In genomic region chr12:32107376-32108267, GRCh38 we compare ENCODE assay signal across 8 cellular contexts. TPM values are rescaled to one million over a fixed set of nuclear protein-coding genes. Genes with fewer than 3 reads are reported as not detected.
DNase-seq lines count a peak whose midpoint lies in the region; ATAC-seq, FAIRE-seq and TF ChIP-seq lines count a peak whose summit lies in the region.

No MANE protein-coding gene starts in this region.

- under 1% methylated on average over 14 of the region's 14 CpGs for WGBS in A549 (ENCODE audit: missing lambda C conversion rate)
- WGBS in lung, 2 donors = 8 to 10% methylated on average over 14 of the region's 14 CpGs

- POLR2A ChIA-PET in A549 (lab: Yijun Ruan, JAX) = interaction anchor here (0.5 to 3.1 kb wide), 6 partner anchors 8 to 454 kb away, joined by 3 to 28 read pairs (median 4); no protein-coding TSS in a partner anchor

- no peak for TF ChIP-seq CTCF in A549 (IDR thresholded peaks at IDR 0.05)
- no peak for TF ChIP-seq CTCF in lung (IDR thresholded peaks at IDR 0.05; ENCODE audit: control extremely low read depth, extremely low read depth)

- FAIRE-seq in A549 (lab: Jason Lieb, UNC) = no peak

- TF ChIP-seq POLR2A in A549 (IDR thresholded peaks at IDR 0.05; ENCODE audit: low read length) = no peak

- peaks cover 28% of the 10 kb centered on the region for H3K4me1 ChIP-seq in A549
- H3K4me1 ChIP-seq in HUES48 (ENCODE audit: control insufficient read depth, insufficient read depth, low read length) = peaks cover 24% of the 10 kb centered on the region
- peaks cover 3 to 9% of the 10 kb centered on the region in 2 donors for H3K4me1 ChIP-seq in lung (ENCODE audit: control insufficient read depth in 2 of 2, insufficient read depth in 2 of 2, low read length in 2 of 2)

- CTCF ChIA-PET in A549 (lab: Yijun Ruan, JAX) = interaction anchor here (0.7 to 4.3 kb wide), 7 partner anchors 15 to 454 kb away, joined by 3 to 29 read pairs (median 10); partner anchors contain the start of gene RESF1

- H3K4me2 ChIP-seq in A549 = peak overlapping the region; percentile 77

- H3K27ac ChIP-seq in A549 (peak overlapping the region; percentile 97 to 98), HUES48 (ENCODE audit: low read depth, low read length) (peak overlapping the region; percentile 92), cingulate gyrus (ENCODE audit: low read depth, low read length) (peak overlapping the region; percentile 75), lung (ENCODE audit: low read depth in 1 of 2, low read length in 1 of 2) (peak overlapping the region; percentile 92)

- ATAC-seq in A549 = peak; percentile 33 to 43; a peak in 5 of 6 replicates
- ATAC-seq in GM18511 (IDR thresholded peaks at IDR 0.05; ENCODE audit: unreplicated experiment) = peak; percentile 26
- ATAC-seq in lung (ENCODE audit: insufficient read depth, low FRiP score) = peak; percentile 53

- DNase-seq in A549 (ENCODE audit: low read depth in 1 of 2, low spot score in 1 of 2) = peak; percentile 31 to 45
- DNase-seq in activated CD4-positive, CD25-positive, alpha-beta regulatory T cell treated with anti-CD3 and anti-CD28 coated beads, Interleukin-2, amount 50 U/mL, for 72 hours = peak; percentile 36
- DNase-seq in lung (ENCODE audit: low spot score) = no peak
- peak; percentile 58 for DNase-seq in stimulated activated CD8-positive, alpha-beta memory T cell treated with anti-CD3 and anti-CD28 coated beads, Interleukin-4, amount 100 ng/mL, for 48 hours
- no peak for DNase-seq in NCI-H774 (lab: John Stamatoyannopoulos, UW)

- TF ChIP-seq EP300 in A549 (IDR thresholded peaks at IDR 0.05) = no peak

- H3K9me3 ChIP-seq in A549 = no peaks in the 10 kb centered on the region
- H3K9me3 ChIP-seq in HUES48 (ENCODE audit: control insufficient read depth, insufficient read depth, low read length) = no peaks in the 10 kb centered on the region
- H3K9me3 ChIP-seq in lung (ENCODE audit: control insufficient read depth in 2 of 2, insufficient read depth in 1 of 2, low read length in 1 of 2) = no peaks in the 10 kb centered on the region

- peak overlapping the region; percentile 90 for H3K9ac ChIP-seq in HUES48 (ENCODE audit: low read depth, low read length)

- H3K36me3 ChIP-seq in HUES48 (ENCODE audit: control insufficient read depth, insufficient read depth, low read length) = peaks cover 25% of the 10 kb centered on the region
- no peaks in the 10 kb centered on the region for H3K36me3 ChIP-seq in lung (ENCODE audit: control insufficient read depth in 2 of 2, insufficient read depth in 2 of 2, low read length in 2 of 2)

- TF ChIP-seq RAD21 in A549 (conservative IDR thresholded peaks at IDR 0.05 in 1 of 2, IDR thresholded peaks at IDR 0.05 in 1 of 2) = no peak

- H3K4me3 ChIP-seq in A549 (peak overlapping the region; percentile 94), HUES48 (ENCODE audit: low read depth, low read length) (peak overlapping the region; percentile 92), lung (peak overlapping the region; percentile 92)

- H3K27me3 ChIP-seq in HUES48 (ENCODE audit: control insufficient read depth, insufficient read depth, low read length) (no peaks in the 10 kb centered on the region), lung (ENCODE audit: control insufficient read depth, insufficient read depth) (no peaks in the 10 kb centered on the region)

TF ChIP-seq in A549, 52 proteins besides CTCF, POLR2A, EP300 and RAD21:
- TF ChIP-seq SREBF2 (IDR thresholded peaks at IDR 0.05) = no peak
- TF ChIP-seq CBX2 (IDR thresholded peaks at IDR 0.05; ENCODE audit: borderline replicate concordance, low read depth) = no peak
- TF ChIP-seq CEBPB (IDR thresholded peaks at IDR 0.05) = no peak
- TF ChIP-seq ELK1 (IDR thresholded peaks at IDR 0.05; ENCODE audit: low read depth, low read length) = no peak
- no peak for TF ChIP-seq ZNF302 (CRISPR knock-in tag; IDR thresholded peaks at IDR 0.05)
- no peak for TF ChIP-seq ZFP36 (IDR thresholded peaks at IDR 0.05; ENCODE audit: borderline replicate concordance, partially characterized antibody)

RNA-seq across cellular contexts. Expression of gene BICD1, which starts 1.0 kb away (rescaled TPM):
- 21.7 and 24.3 TPM in 2 replicates for polyA plus RNA-seq in A549 (2011; rRNA removed)
- 9.6 and 11.7 TPM in 2 replicates for polyA plus RNA-seq in A549 (2012; cell fraction: cytosol; rRNA removed)
- polyA plus RNA-seq in A549 (2012; cell fraction: nucleus; rRNA removed) = 21.7 and 33.5 TPM in 2 replicates
- 12.4 to 13.1 TPM (median 13.0 TPM) in 3 replicates for polyA plus RNA-seq in A549 (2017; fragmentation: RNase III; extraction: RNeasy Plus Mini Kit Qiagen cat#74134 plus additional on column Dnase treatment)
- 31.0 and 34.4 TPM in 2 replicates for polyA minus RNA-seq in A549 (2011; rRNA and poly(A)+ RNA removed)
- 10 to 100 TPM; 18.9 to 22.9 TPM for total RNA-seq in lung
- 1 to 10 TPM; 6.1 to 6.8 TPM for polyA plus RNA-seq in lung

Comparison
In these comparisons a context has a peak if more than half of its experiments do, and no peak if none do; other contexts are left out.
1. DNase-seq: peak in A549 (2 of 2), activated CD4-positive, CD25-positive, alpha-beta regulatory T cell treated with anti-CD3 and anti-CD28 coated beads, Interleukin-2, amount 50 U/mL, for 72 hours (single experiment) and stimulated activated CD8-positive, alpha-beta memory T cell treated with anti-CD3 and anti-CD28 coated beads, Interleukin-4, amount 100 ng/mL, for 48 hours (single experiment); none in lung (single experiment) and NCI-H774 (single experiment).
2. Peak in every context shown above with its lines, with median percentiles within 50 percentile points of each other: ATAC-seq, H3K27ac ChIP-seq and H3K4me3 ChIP-seq.